8 cellular contexts compared by ENCODE assay signal in the genomic region with DNA sequence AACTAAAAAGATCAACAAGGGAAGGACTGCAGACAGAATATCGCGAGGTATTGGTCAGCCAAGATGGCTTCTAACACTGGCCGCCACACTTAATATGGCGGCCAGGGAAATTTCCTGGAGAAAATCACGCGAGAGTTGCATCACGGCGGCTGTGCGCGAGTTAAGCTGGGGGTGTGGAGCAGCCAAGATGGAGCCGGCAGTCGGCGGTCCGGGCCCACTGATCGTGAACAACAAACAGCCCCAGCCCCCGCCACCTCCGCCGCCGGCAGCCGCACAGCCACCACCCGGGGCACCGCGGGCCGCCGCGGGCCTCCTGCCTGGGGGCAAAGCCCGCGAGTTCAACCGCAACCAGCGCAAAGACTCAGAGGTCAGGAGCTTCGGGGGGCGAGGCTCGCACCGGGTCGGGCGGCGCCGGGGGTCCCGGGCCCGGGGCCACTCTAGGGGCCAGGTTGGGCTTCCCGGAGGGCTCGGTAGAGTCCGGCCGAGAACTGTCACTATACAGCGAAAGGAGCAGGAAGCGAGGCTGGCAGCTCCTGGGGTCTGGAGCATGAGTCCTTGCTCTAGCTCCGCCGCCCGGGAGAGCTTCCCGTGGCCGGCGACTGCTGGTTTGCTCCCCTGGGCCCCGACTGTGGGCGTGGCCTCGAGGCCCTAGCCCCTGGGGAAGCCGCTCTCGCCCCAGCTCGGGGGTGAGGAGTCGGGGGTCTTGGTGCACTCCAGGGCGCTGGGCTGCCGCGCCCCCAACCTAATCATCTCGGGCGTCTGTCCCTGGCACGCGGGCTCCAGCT. TPM values are rescaled to one million over a fixed set of nuclear protein-coding genes. Genes with fewer than 3 reads are reported as not detected.
A peak's percentile ranks its signal among the peaks of the same experiment; 100 is the strongest.
DNase-seq lines count a peak whose midpoint lies in the region; TF ChIP-seq lines count a peak whose summit lies in the region.

A gene with protein sequence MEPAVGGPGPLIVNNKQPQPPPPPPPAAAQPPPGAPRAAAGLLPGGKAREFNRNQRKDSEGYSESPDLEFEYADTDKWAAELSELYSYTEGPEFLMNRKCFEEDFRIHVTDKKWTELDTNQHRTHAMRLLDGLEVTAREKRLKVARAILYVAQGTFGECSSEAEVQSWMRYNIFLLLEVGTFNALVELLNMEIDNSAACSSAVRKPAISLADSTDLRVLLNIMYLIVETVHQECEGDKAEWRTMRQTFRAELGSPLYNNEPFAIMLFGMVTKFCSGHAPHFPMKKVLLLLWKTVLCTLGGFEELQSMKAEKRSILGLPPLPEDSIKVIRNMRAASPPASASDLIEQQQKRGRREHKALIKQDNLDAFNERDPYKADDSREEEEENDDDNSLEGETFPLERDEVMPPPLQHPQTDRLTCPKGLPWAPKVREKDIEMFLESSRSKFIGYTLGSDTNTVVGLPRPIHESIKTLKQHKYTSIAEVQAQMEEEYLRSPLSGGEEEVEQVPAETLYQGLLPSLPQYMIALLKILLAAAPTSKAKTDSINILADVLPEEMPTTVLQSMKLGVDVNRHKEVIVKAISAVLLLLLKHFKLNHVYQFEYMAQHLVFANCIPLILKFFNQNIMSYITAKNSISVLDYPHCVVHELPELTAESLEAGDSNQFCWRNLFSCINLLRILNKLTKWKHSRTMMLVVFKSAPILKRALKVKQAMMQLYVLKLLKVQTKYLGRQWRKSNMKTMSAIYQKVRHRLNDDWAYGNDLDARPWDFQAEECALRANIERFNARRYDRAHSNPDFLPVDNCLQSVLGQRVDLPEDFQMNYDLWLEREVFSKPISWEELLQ (plus strand): TSS at position 174 of the 785 bp plus-strand sequence. CDS start 14 bp downstream, at position 188.

- H3K9ac ChIP-seq in SK-N-MC (ENCODE audit: insufficient read length) = peak within 1 kb of the TSS; percentile 98

- TF ChIP-seq CTCF in HFF-Myc (IDR thresholded peaks at IDR 0.05; ENCODE audit: low read depth, low read length, missing control alignments) (no peak), NB4 (IDR thresholded peaks at IDR 0.05; ENCODE audit: low read depth, low read length) (no peak)

- peaks cover 29% of the 10 kb centered on the region for H3K36me3 ChIP-seq in SK-N-MC (ENCODE audit: insufficient read depth, low read length)

- H3K27ac ChIP-seq in SK-N-MC = peak within 1 kb of the TSS; percentile 87
- H3K27ac ChIP-seq in temporal lobe (ENCODE audit: low read depth, low read length) = peak within 1 kb of the TSS; percentile 81

- peak within 1 kb of the TSS; percentile 93 for H3K4me3 Mint-ChIP-seq in activated naive CD4-positive, alpha-beta T cell treated with anti-CD3 and anti-CD28 coated beads, Interleukin-2, amount 10 ng/mL, durations not matched to agents 7 days and 5 days

- DNase-seq in GM03348 (ENCODE audit: low spot score) (peak; percentile 94), HFF-Myc (ENCODE audit: extremely low read depth, low read depth) (peak; percentile 92), NB4 (ENCODE audit: low read depth) (peak; percentile 97), SK-N-MC (ENCODE audit: low read depth, low spot score) (peak; percentile 88), globus pallidus (ENCODE audit: low spot score) (peak; percentile 89), occipital lobe (lab: John Stamatoyannopoulos, UW) (peak; percentile 88)
- DNase-seq in activated naive CD4-positive, alpha-beta T cell treated with anti-CD3 and anti-CD28 coated beads, Interleukin-2, amount 10 ng/mL, durations not matched to agents 7 days and 5 days = peak; percentile 96

- no peaks in the 10 kb centered on the region for H3K27me3 Mint-ChIP-seq in activated naive CD4-positive, alpha-beta T cell treated with anti-CD3 and anti-CD28 coated beads, Interleukin-2, amount 10 ng/mL, durations not matched to agents 7 days and 5 days

- peak; percentile 71 for TF ChIP-seq POLR2A in NB4 (IDR thresholded peaks at IDR 0.05; ENCODE audit: extremely low read depth, insufficient read length)

- H3K9me3 Mint-ChIP-seq in activated naive CD4-positive, alpha-beta T cell treated with anti-CD3 and anti-CD28 coated beads, Interleukin-2, amount 10 ng/mL, durations not matched to agents 7 days and 5 days = no peaks in the 10 kb centered on the region

- peaks cover 27% of the 10 kb centered on the region for H3K36me3 Mint-ChIP-seq in activated naive CD4-positive, alpha-beta T cell treated with anti-CD3 and anti-CD28 coated beads, Interleukin-2, amount 10 ng/mL, durations not matched to agents 7 days and 5 days

- CTCF ChIA-PET in activated naive CD4-positive, alpha-beta T cell treated with anti-CD3 and anti-CD28 coated beads, Interleukin-2, amount 10 ng/mL, durations not matched to agents 7 days and 5 days (lab: Charles Lee) = interaction anchor here (1.0 to 2.2 kb wide), 6 partner anchors 15 to 50 kb away, joined by 3 to 7 read pairs (median 6); a partner anchor contains a TSS

- peaks cover 63% of the 10 kb centered on the region for H3K4me1 Mint-ChIP-seq in activated naive CD4-positive, alpha-beta T cell treated with anti-CD3 and anti-CD28 coated beads, Interleukin-2, amount 10 ng/mL, durations not matched to agents 7 days and 5 days

- H3K27ac Mint-ChIP-seq in activated naive CD4-positive, alpha-beta T cell treated with anti-CD3 and anti-CD28 coated beads, Interleukin-2, amount 10 ng/mL, durations not matched to agents 7 days and 5 days = peak within 1 kb of the TSS; percentile 89

- peak within 1 kb of the TSS; percentile 88 for H3K4me3 ChIP-seq in HFF-Myc (replicated peaks; ENCODE audit: low read depth, low read length)
- peak within 1 kb of the TSS; percentile 92 for H3K4me3 ChIP-seq in NB4 (ENCODE audit: low read depth, low read length)
- H3K4me3 ChIP-seq in SK-N-MC = peak within 1 kb of the TSS; percentile 98

- H3K9me3 ChIP-seq in SK-N-MC (ENCODE audit: low read depth, low read length) = no peaks in the 10 kb centered on the region

RNA-seq across cellular contexts. Expression of the gene that starts here (rescaled TPM):
- total RNA-seq in occipital lobe = 102 TPM
- 87.3 TPM for total RNA-seq in temporal lobe

Comparison
In these comparisons a context has a peak if more than half of its experiments do, and no peak if none do; other contexts are left out.
1. Peak in every context shown above with its lines: DNase-seq, H3K4me3 ChIP-seq and H3K27ac ChIP-seq.